Comparison of ENCODE assay signal across 8 cellular contexts in the genomic region with DNA sequence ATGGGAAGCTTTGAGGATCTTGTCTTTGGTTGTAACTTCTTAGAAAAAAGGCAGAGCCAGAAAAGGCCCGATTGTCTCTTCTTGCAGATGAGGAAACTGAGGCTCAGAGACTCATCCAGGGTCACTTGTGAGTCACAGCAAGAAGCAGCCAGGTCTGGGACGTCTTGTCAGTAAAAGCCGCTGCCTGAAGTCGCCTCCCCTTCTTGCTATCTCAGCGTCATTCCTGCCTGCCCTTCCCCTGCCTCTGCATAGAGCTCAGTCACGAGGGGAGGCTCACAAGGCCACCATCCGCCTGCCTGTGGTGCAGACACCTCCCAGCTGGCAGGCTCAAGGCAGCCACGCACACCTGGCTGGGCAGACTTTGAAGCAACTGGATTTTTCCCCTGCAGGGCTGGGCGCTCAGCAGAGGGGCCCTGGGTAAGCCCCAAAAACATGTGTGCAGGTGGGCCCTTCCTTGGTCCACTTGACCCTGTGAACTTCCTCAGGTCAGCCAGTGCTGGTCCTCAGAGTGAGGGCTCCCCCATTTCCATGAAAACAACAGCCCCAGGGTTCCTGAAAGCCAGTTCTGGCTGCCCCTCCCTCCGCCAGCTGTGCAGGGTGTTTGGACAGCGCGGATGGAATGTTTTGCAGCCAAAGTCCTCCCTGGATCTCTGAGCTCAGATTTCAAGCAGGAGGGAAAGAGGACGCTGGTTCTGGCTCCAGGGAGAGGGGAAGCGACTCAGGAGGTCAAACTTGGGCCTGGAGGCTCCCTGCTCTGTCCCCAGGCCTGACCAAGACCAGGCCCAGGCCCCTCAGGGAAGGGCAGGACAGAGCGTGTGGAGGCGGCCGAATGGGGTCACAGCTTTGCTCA. TPM values are rescaled to one million over a fixed set of nuclear protein-coding genes. Genes with fewer than 3 reads are reported as not detected.
A peak's percentile ranks its signal among the peaks of the same experiment; 100 is the strongest.
DNase-seq lines count a peak whose midpoint lies in the region; ATAC-seq, FAIRE-seq and TF ChIP-seq lines count a peak whose summit lies in the region.

No MANE protein-coding gene starts in this region.

- FAIRE-seq in K562 (lab: Jason Lieb, UNC): peak; percentile 92
- FAIRE-seq in H54 (lab: Jason Lieb, UNC): no peak

- H4K20me1 ChIP-seq in K562 (replicated peaks; ENCODE audit: control insufficient read depth, insufficient read depth, low read length): no peaks in the 10 kb centered on the region

- ATAC-seq in K562 (peak; percentile 63), GM19397 (IDR thresholded peaks at IDR 0.05; ENCODE audit: unreplicated experiment) (no peak), GM18519 (IDR thresholded peaks at IDR 0.05; ENCODE audit: low FRiP score, unreplicated experiment) (no peak)

- no peak for TF ChIP-seq RAD21 in K562 (CRISPR knock-in tag; conservative IDR thresholded peaks at IDR 0.05 in 1 of 2, IDR thresholded peaks at IDR 0.05 in 1 of 2)

- 29% methylated on average over 11 of the region's 17 CpGs for WGBS in K562 (ENCODE audit: insufficient coverage, low coverage, missing lambda C conversion rate)

- DNase-seq in K562 (ENCODE audit: extremely low read depth in 1 of 4, low spot score in 3 of 4) (peak; percentile 56 to 88 (median 65)), islet precursor cell (peak; percentile 82), smooth muscle cell of the brain vasculature (ENCODE audit: low read depth, low spot score) (peak; percentile 87), foreskin melanocyte (no peak), H54 (ENCODE audit: insufficient read length, low spot score) (no peak)

- H3K9ac ChIP-seq in HUES48 (ENCODE audit: low read depth, low read length): no peak overlapping the region
- H3K9ac ChIP-seq in K562 (ENCODE audit: insufficient read depth in 1 of 2, low read depth in 2 of 2, low read length in 2 of 2): peak overlapping the region; percentile 9 to 79; a peak in 3 of 4 replicates

- H3K27ac ChIP-seq in HUES48 (ENCODE audit: low read depth, low read length): peak overlapping the region; percentile 78
- peak overlapping the region; percentile 7; the same call in 1 of the 3 replicates for H3K27ac ChIP-seq in K562 (ENCODE audit: extremely low read depth, low read depth, low read length)

- TF ChIP-seq POLR2A in K562 (conservative IDR thresholded peaks at IDR 0.05) (no peak), H54 (IDR thresholded peaks at IDR 0.05; ENCODE audit: low read depth, low read length) (no peak)

- CTCF ChIA-PET in K562 (lab: Yijun Ruan, JAX; ENCODE audit: low intra/inter-chr PET ratio): interaction anchor here (0.7 kb wide), 1 partner anchor 208 kb away, joined by 3 read pairs; no protein-coding TSS in a partner anchor

- no peak overlapping the region for H3K4me3 ChIP-seq in HUES48 (ENCODE audit: low read depth, low read length)
- no peak overlapping the region for H3K4me3 ChIP-seq in K562

- peak overlapping the region; percentile 66 for H3K4me2 ChIP-seq in K562 (ENCODE audit: insufficient read depth, low read length)

- no TSS peak for BruUV-seq in K562 (replicated peaks; lab: Mats Ljungman, UMichigan)

- no peaks in the 10 kb centered on the region for H3K9me1 ChIP-seq in K562 (ENCODE audit: control insufficient read depth, insufficient read depth, low read length)

- POLR2A ChIA-PET in K562 (lab: Yijun Ruan, JAX): interaction anchor here (0.6 to 3.6 kb wide), 10 partner anchors 8 to 1938 kb away, joined by 3 to 17 read pairs (median 4); partner anchors contain the start of genes BEST1 and FTH1

- no peaks in the 10 kb centered on the region for H3K36me3 ChIP-seq in HUES48 (ENCODE audit: control insufficient read depth, insufficient read depth, low read length)
- H3K36me3 ChIP-seq in K562 (ENCODE audit: control insufficient read depth, insufficient read depth, low read length): no peaks in the 10 kb centered on the region

- no peak for TF ChIP-seq EP300 in K562 (IDR thresholded peaks at IDR 0.05; ENCODE audit: low read length)

- intact Hi-C loops in K562 (cut with micrococcal nuclease): no loop called here

- H2AFZ ChIP-seq in K562 (ENCODE audit: low read depth, low read length): peak overlapping the region; percentile 71

- no peaks in the 10 kb centered on the region for H3K9me3 ChIP-seq in HUES48 (ENCODE audit: control insufficient read depth, insufficient read depth, low read length)
- no peaks in the 10 kb centered on the region for H3K9me3 ChIP-seq in K562 (replicated peaks; ENCODE audit: control insufficient read depth, insufficient read depth, low read depth, low read length)

- H3K4me1 ChIP-seq in HUES48 (ENCODE audit: control insufficient read depth, insufficient read depth, low read length): peaks cover 18% of the 10 kb centered on the region
- H3K4me1 ChIP-seq in K562 (replicated peaks in 1 of 2; ENCODE audit: control insufficient read depth in 2 of 2, insufficient read depth in 2 of 2, low read length in 2 of 2): peaks cover 42 to 59% of the 10 kb centered on the region in 2 experiments

- peaks cover 3% of the 10 kb centered on the region for H3K27me3 ChIP-seq in HUES48 (ENCODE audit: control insufficient read depth, insufficient read depth, low read length)
- H3K27me3 ChIP-seq in K562 (ENCODE audit: control insufficient read depth in 2 of 2, insufficient read depth in 2 of 2, low read length in 2 of 2): no peaks in the 10 kb centered on the region

- in situ Hi-C loops in K562 (cut with MboI): no loop called here

- peaks cover 17% of the 10 kb centered on the region for H3K79me2 ChIP-seq in K562 (ENCODE audit: control insufficient read depth, insufficient read depth, low read length)

- TF ChIP-seq CTCF in K562 (IDR thresholded peaks at IDR 0.05 in 2 of 3, conservative IDR thresholded peaks at IDR 0.05 in 1 of 3; ENCODE audit: insufficient read depth in 2 of 3, low read depth in 1 of 3, low read length in 3 of 3): no peak

RNA-seq across cellular contexts. Expression of gene RAB3IL1, which starts 6.0 kb away (rescaled TPM):
- total RNA-seq in K562 (2011; cell fraction: chromatin; rRNA removed; ENCODE audit: low replicate concordance): 21.2 and 46.4 TPM in 2 replicates
- 27.3 and 33.0 TPM in 2 replicates for total RNA-seq in K562 (2011; cell fraction: nucleolus; rRNA removed)
- 19.3 and 24.0 TPM in 2 replicates for total RNA-seq in K562 (2011; cell fraction: nucleoplasm; rRNA removed)
- total RNA-seq in K562 (2014; rRNA removed) (17.6 and 19.8 TPM in 2 replicates), K562 (2014; rRNA removed; fragmentation: Illumina TruSeq; extraction: Trizol) (2.0 and 3.7 TPM in 2 replicates), K562 (2015; rRNA removed; fragmentation: Illumina TruSeq; extraction: Trizol) (8.9 and 10.3 TPM in 2 replicates), K562 (2021) (42.6 and 46.2 TPM in 2 replicates)
- polyA plus RNA-seq in K562 (2011; rRNA removed) (15.5 and 17.7 TPM in 2 replicates), K562 (2014; fragmentation: Illumina TruSeq; extraction: Trizol) (25.1 and 31.8 TPM in 2 replicates), K562 (2014; fragmentation: Nextera tagmentation; extraction: Ambion mirVana) (under 1 TPM; 0.15 to 0.25 TPM), K562 (2014; rRNA removed) (28.2 and 29.7 TPM in 2 replicates)
- polyA plus RNA-seq in K562 (2011; cell fraction: cytosol; rRNA removed): 18.3 and 41.7 TPM in 2 replicates
- polyA plus RNA-seq in K562 (2011; cell fraction: nucleus; rRNA removed): 25.8 and 42.6 TPM in 2 replicates
- polyA plus RNA-seq in K562 (2012): 15.9 and 29.1 TPM in 2 replicates
- polyA minus RNA-seq in K562 (2011; rRNA and poly(A)+ RNA removed): 6.1 and 11.2 TPM in 2 replicates
- 22.8 and 26.0 TPM in 2 replicates for polyA minus RNA-seq in K562 (2011; cell fraction: cytosol; rRNA and poly(A)+ RNA removed)
- 13.3 and 13.9 TPM in 2 replicates for polyA minus RNA-seq in K562 (2011; cell fraction: nucleus; rRNA and poly(A)+ RNA removed)

RNA-seq across cellular contexts. Expression of gene BEST1, which starts 26.8 kb away (rescaled TPM):
- total RNA-seq in K562 (2011; cell fraction: chromatin; rRNA removed; ENCODE audit: low replicate concordance): 4.5 and 6.1 TPM in 2 replicates
- total RNA-seq in K562 (2011; cell fraction: nucleolus; rRNA removed): 4.7 and 5.5 TPM in 2 replicates
- 4.4 and 5.5 TPM in 2 replicates for total RNA-seq in K562 (2011; cell fraction: nucleoplasm; rRNA removed)
- total RNA-seq in K562 (2014; rRNA removed) (0.36 and 0.61 TPM in 2 replicates), K562 (2014; rRNA removed; fragmentation: Illumina TruSeq; extraction: Trizol) (0.35 and 0.40 TPM in 2 replicates), K562 (2015; rRNA removed; fragmentation: Illumina TruSeq; extraction: Trizol) (0.07 and 0.11 TPM in 2 replicates), K562 (2021) (0.85 and 1.0 TPM in 2 replicates)
- polyA plus RNA-seq in K562 (2011; rRNA removed) (0.22 and 0.49 TPM in 2 replicates), K562 (2014; fragmentation: Illumina TruSeq; extraction: Trizol) (0.73 and 0.86 TPM in 2 replicates), K562 (2014; fragmentation: Nextera tagmentation; extraction: Ambion mirVana) (under 1 TPM; 0.27 to 0.62 TPM), K562 (2014; rRNA removed) (1.3 TPM in 2 replicates)
- 0.15 and 0.35 TPM in 2 replicates for polyA plus RNA-seq in K562 (2011; cell fraction: cytosol; rRNA removed)
- 1.4 and 1.9 TPM in 2 replicates for polyA plus RNA-seq in K562 (2011; cell fraction: nucleus; rRNA removed)
- 1.0 and 15.0 TPM in 2 replicates for polyA plus RNA-seq in K562 (2012)
- polyA minus RNA-seq in K562 (2011; rRNA and poly(A)+ RNA removed): 0.28 and 0.66 TPM in 2 replicates
- not detected in 2 replicates for polyA minus RNA-seq in K562 (2011; cell fraction: cytosol; rRNA and poly(A)+ RNA removed)
- polyA minus RNA-seq in K562 (2011; cell fraction: nucleus; rRNA and poly(A)+ RNA removed): 0.67 and 2.3 TPM in 2 replicates

RNA-seq across cellular contexts. Expression of gene FADS3, which starts 32.0 kb away (rescaled TPM):
- 196 and 689 TPM in 2 replicates for total RNA-seq in K562 (2011; cell fraction: chromatin; rRNA removed; ENCODE audit: low replicate concordance)
- 626 and 786 TPM in 2 replicates for total RNA-seq in K562 (2011; cell fraction: nucleolus; rRNA removed)
- 287 and 362 TPM in 2 replicates for total RNA-seq in K562 (2011; cell fraction: nucleoplasm; rRNA removed)
- total RNA-seq in K562 (2014; rRNA removed): 92.7 and 125 TPM in 2 replicates
- total RNA-seq in K562 (2014; rRNA removed; fragmentation: Illumina TruSeq; extraction: Trizol): 18.6 and 32.4 TPM in 2 replicates
- total RNA-seq in K562 (2015; rRNA removed; fragmentation: Illumina TruSeq; extraction: Trizol): 55.1 and 55.3 TPM in 2 replicates
- total RNA-seq in K562 (2021): 105 and 106 TPM in 2 replicates
- polyA plus RNA-seq in K562 (2011; rRNA removed): 148 and 226 TPM in 2 replicates
- 155 and 315 TPM in 2 replicates for polyA plus RNA-seq in K562 (2011; cell fraction: cytosol; rRNA removed)
- 2,057 and 2,412 TPM in 2 replicates for polyA plus RNA-seq in K562 (2011; cell fraction: nucleus; rRNA removed)
- 65.8 and 82.0 TPM in 2 replicates for polyA plus RNA-seq in K562 (2012)
- polyA plus RNA-seq in K562 (2014; fragmentation: Illumina TruSeq; extraction: Trizol): 92.0 and 101 TPM in 2 replicates
- 1 to 10 TPM in 1 of 2 experiments, under 1 TPM in 1; 0.97 to 3.3 TPM for polyA plus RNA-seq in K562 (2014; fragmentation: Nextera tagmentation; extraction: Ambion mirVana)
- polyA plus RNA-seq in K562 (2014; rRNA removed): 133 and 139 TPM in 2 replicates
- 33.8 and 64.4 TPM in 2 replicates for polyA minus RNA-seq in K562 (2011; rRNA and poly(A)+ RNA removed)
- polyA minus RNA-seq in K562 (2011; cell fraction: cytosol; rRNA and poly(A)+ RNA removed): 109 and 120 TPM in 2 replicates
- polyA minus RNA-seq in K562 (2011; cell fraction: nucleus; rRNA and poly(A)+ RNA removed): 200 TPM in 2 replicates

RNA-seq across cellular contexts. Expression of gene FTH1, which starts 44.0 kb away (rescaled TPM):
- 340 and 424 TPM in 2 replicates for total RNA-seq in K562 (2011; cell fraction: chromatin; rRNA removed; ENCODE audit: low replicate concordance)
- total RNA-seq in K562 (2011; cell fraction: nucleolus; rRNA removed): 235 and 254 TPM in 2 replicates
- total RNA-seq in K562 (2011; cell fraction: nucleoplasm; rRNA removed): 466 and 809 TPM in 2 replicates
- total RNA-seq in K562 (2014; rRNA removed): 542 and 714 TPM in 2 replicates
- total RNA-seq in K562 (2014; rRNA removed; fragmentation: Illumina TruSeq; extraction: Trizol): 854 and 941 TPM in 2 replicates
- total RNA-seq in K562 (2015; rRNA removed; fragmentation: Illumina TruSeq; extraction: Trizol): 794 and 802 TPM in 2 replicates
- total RNA-seq in K562 (2021): 1,987 and 1,991 TPM in 2 replicates
- polyA plus RNA-seq in K562 (2011; rRNA removed): 692 and 749 TPM in 2 replicates
- polyA plus RNA-seq in K562 (2011; cell fraction: cytosol; rRNA removed): 753 and 1,113 TPM in 2 replicates
- polyA plus RNA-seq in K562 (2011; cell fraction: nucleus; rRNA removed): 360 and 464 TPM in 2 replicates
- 2,840 and 5,114 TPM in 2 replicates for polyA plus RNA-seq in K562 (2012)
- polyA plus RNA-seq in K562 (2014; fragmentation: Illumina TruSeq; extraction: Trizol): 2,369 and 3,146 TPM in 2 replicates
- polyA plus RNA-seq in K562 (2014; fragmentation: Nextera tagmentation; extraction: Ambion mirVana): 100 to 1,000 TPM; 370 to 426 TPM
- polyA plus RNA-seq in K562 (2014; rRNA removed): 1,104 and 1,916 TPM in 2 replicates
- polyA minus RNA-seq in K562 (2011; rRNA and poly(A)+ RNA removed): 797 and 971 TPM in 2 replicates
- polyA minus RNA-seq in K562 (2011; cell fraction: cytosol; rRNA and poly(A)+ RNA removed): 687 and 1,035 TPM in 2 replicates
- 101 and 228 TPM in 2 replicates for polyA minus RNA-seq in K562 (2011; cell fraction: nucleus; rRNA and poly(A)+ RNA removed)

Comparison
In these comparisons a context has a peak if more than half of its experiments do, and no peak if none do; other contexts are left out.
1. DNase-seq: peak in K562 (4 of 4), islet precursor cell (single experiment) and smooth muscle cell of the brain vasculature (single experiment); none in foreskin melanocyte (single experiment) and H54 (single experiment).